Comparison of ENCODE assay signal across 8 cellular contexts in the genomic region with DNA sequence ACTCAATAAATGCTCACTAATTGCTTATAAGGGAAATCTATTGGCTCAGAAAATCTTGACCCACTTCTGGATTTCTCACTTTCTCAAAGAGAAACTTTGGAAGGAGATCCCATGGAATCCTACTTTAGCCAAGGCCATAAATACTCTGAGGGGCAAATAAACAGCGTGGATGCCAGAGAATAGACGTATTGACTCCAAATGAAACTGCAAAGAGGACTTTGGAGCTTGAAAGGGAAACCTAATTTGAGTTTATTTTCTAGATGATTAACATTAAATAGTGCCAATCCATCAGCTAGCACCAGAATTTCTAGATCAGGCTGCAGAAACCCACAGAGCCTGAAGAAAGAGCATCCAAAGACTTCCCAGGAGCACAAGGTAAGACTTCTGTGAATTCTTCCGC. TPM values are rescaled to one million over a fixed set of nuclear protein-coding genes. Genes with fewer than 3 reads are reported as not detected.
"Had no signal": no experiment of that assay in that cellular context is flagged by ENCODE, and none has a peak within 500 bp of the region (broad histone marks: within the 10 kb centered on the region; RNA-seq: fewer than 3 reads in every experiment).

Gene MS4A18, plus strand, starts transcription at position 301 of the 400 bp plus-strand sequence.

- H3K36me3 Mint-ChIP-seq: IgD-negative memory B cell had no signal

- ATAC-seq: HepG2, K562 had no signal

- H3K4me1 Mint-ChIP-seq: IgD-negative memory B cell had no signal

- H3K9me3 Mint-ChIP-seq: IgD-negative memory B cell had no signal

- H3K4me3 ChIP-seq: K562 had no signal

- H3K27ac Mint-ChIP-seq: IgD-negative memory B cell had no signal

- H3K27ac ChIP-seq: HL-60 had no signal

- DNase-seq: IMR-90, KBM-7 had no signal

RNA-seq across cellular contexts. Expression of gene MS4A18, which starts in this region (rescaled TPM):
- total RNA-seq: HepG2, HT-29, HT1080, IMR-90, K562 had no signal
- polyA plus RNA-seq: HepG2, IgD-negative memory B cell, IMR-90, K562 had no signal
